In the genomic region with DNA sequence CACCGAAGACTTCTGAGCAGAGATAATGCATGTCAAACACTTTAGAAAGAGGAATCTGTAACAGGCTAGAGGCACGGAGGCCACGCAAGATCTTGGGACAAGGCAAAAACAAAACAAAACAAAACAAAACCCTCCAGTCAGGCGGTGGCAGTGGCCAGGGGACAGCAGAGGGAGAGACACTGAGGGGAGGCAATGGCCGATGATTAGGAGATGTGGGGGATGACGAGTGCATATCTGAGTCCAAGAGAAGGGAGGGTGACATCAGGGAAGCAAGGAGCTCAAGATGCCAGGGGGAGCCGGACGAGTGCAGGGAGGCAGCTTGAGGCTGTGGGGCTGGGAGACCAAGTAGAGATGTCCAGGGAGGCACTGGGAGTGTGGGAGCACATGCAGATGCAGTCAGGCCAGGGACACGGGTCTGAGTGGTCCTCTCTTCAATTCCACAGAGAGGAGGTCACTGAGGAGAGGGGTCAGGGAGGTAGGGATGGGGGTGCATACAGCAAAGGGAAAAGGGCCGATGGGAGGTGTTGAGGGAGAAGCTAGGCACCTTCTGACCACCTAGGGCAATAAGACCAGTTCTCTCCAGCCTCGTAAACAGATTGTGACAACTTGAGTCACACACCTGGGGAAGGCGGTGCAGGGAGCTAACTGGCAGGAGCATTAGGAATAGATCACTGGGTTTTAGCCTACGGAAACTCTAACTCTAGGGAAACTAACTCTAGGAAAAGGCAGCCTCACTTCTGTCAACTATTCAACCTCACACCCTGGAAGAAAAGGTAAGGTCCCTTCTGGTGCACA, we compare ENCODE assay signal across 16 cellular contexts. TPM values are rescaled to one million over a fixed set of nuclear protein-coding genes. Genes with fewer than 3 reads are reported as not detected.
A peak's percentile ranks its signal among the peaks of the same experiment; 100 is the strongest.
DNase-seq lines count a peak whose midpoint lies in the region; ATAC-seq and TF ChIP-seq lines count a peak whose summit lies in the region.
"Had no signal": no experiment of that assay in that cellular context is flagged by ENCODE, and none has a peak within 500 bp of the region (broad histone marks: within the 10 kb centered on the region; RNA-seq: fewer than 3 reads in every experiment).

No MANE protein-coding gene starts in this region.

- H3K14ac ChIP-seq in trophoblast cell (ENCODE audit: low read length): peak overlapping the region; percentile 21

- no peak overlapping the region for H3K23ac ChIP-seq in trophoblast cell (ENCODE audit: low read length)

- no peak overlapping the region for H3K4me2 ChIP-seq in trophoblast cell (ENCODE audit: low read length)
- H3K4me2 ChIP-seq: BLaER1 treated with 17β-estradiol and CSF1 and Interleukin-3, amounts not matched to agents 10 nM and 100 nM had no signal

- 91 to 95% methylated on average over 9 to 13 of the region's 13 CpGs for WGBS in endodermal cell (ENCODE audit: insufficient coverage in 1 of 2, insufficient read length in 1 of 2), 2 experiments
- no CpG with 5 or more reads among the region's 13 CpGs for WGBS in trophoblast cell (ENCODE audit: extremely low coverage, insufficient coverage, insufficient read length)

- H3K4ac ChIP-seq in trophoblast cell (ENCODE audit: low read depth, low read length): peak overlapping the region; percentile 55

- H3K27me3 ChIP-seq in endodermal cell (ENCODE audit: control insufficient read depth, insufficient read depth, low read length, poor library complexity, severe bottlenecking): no peaks in the 10 kb centered on the region
- H3K27me3 ChIP-seq in trophoblast cell (ENCODE audit: insufficient read depth, low read length): no peaks in the 10 kb centered on the region
- H3K27me3 ChIP-seq: BLaER1 treated with 17β-estradiol and CSF1 and Interleukin-3, amounts not matched to agents 10 nM and 100 nM had no signal

- peak overlapping the region; percentile 14 for H2BK12ac ChIP-seq in trophoblast cell (ENCODE audit: low read length)

- H4K91ac ChIP-seq in trophoblast cell (ENCODE audit: low read depth, low read length): peak overlapping the region; percentile 36

- H3K27ac Mint-ChIP-seq in endodermal cell: no peak overlapping the region
- H3K27ac Mint-ChIP-seq: CD4-positive, CD25-positive, alpha-beta regulatory T cell had no signal

- H3K9me3 ChIP-seq in endodermal cell (ENCODE audit: control insufficient read depth, low read length) (peaks cover 7% of the 10 kb centered on the region), mucosa of descending colon (no peaks in the 10 kb centered on the region), trophoblast cell (ENCODE audit: insufficient read depth, low read depth, low read length) (no peaks in the 10 kb centered on the region)

- H3K9ac ChIP-seq in endodermal cell (ENCODE audit: extremely low read depth, low read length, poor library complexity, severe bottlenecking): no peak overlapping the region
- no peak overlapping the region for H3K9ac ChIP-seq in trophoblast cell (ENCODE audit: low read length)
- H3K9ac ChIP-seq: BLaER1 treated with 17β-estradiol and CSF1 and Interleukin-3, amounts not matched to agents 10 nM and 100 nM; GM23248 had no signal

- peak overlapping the region; percentile 44 for H4K8ac ChIP-seq in trophoblast cell (ENCODE audit: low read depth, low read length)

- H4K12ac ChIP-seq in trophoblast cell (ENCODE audit: low read depth, low read length): no peak overlapping the region

- DNase-seq in cardiac septum (ENCODE audit: low spot score) (peak; percentile 44), Right ventricle myocardium superior (no peak), endodermal cell (peak; percentile 32), mucosa of descending colon (no peak), trophoblast cell (peak; percentile 60 to 80), T-helper 1 cell (no peak), NCI-H82 (lab: John Stamatoyannopoulos, UW) (no peak)
- DNase-seq: 8988T; AML-193; CD4-positive, CD25-positive, alpha-beta regulatory T cell; DMS53; GF-D8; GM23248 had no signal

- H3K27me3 Mint-ChIP-seq in endodermal cell (ENCODE audit: insufficient read depth): no peaks in the 10 kb centered on the region

- ATAC-seq in Right ventricle myocardium superior (ENCODE audit: poor library complexity): no peak
- peak; percentile 7 for ATAC-seq in mucosa of descending colon
- ATAC-seq in GM21786 (IDR thresholded peaks at IDR 0.05; ENCODE audit: unreplicated experiment): no peak
- ATAC-seq: HCT116 had no signal

- H2BK5ac ChIP-seq in trophoblast cell (ENCODE audit: low read depth, low read length, poor library complexity): peak overlapping the region; percentile 11

- TF ChIP-seq CTCF in endodermal cell (conservative IDR thresholded peaks at IDR 0.05) (no peak), mucosa of descending colon (IDR thresholded peaks at IDR 0.05) (no peak)

- H3K4me3 ChIP-seq in endodermal cell (ENCODE audit: low read length) (no peak overlapping the region), mucosa of descending colon (no peak overlapping the region), trophoblast cell (ENCODE audit: low read depth, low read length) (no peak overlapping the region)
- H3K4me3 ChIP-seq: BLaER1 treated with 17β-estradiol and CSF1 and Interleukin-3, amounts not matched to agents 10 nM and 100 nM; GM23248 had no signal

- H3K9me3 Mint-ChIP-seq in endodermal cell: peaks cover 12% of the 10 kb centered on the region

- no peak overlapping the region for H2AK5ac ChIP-seq in trophoblast cell (ENCODE audit: low read length)

- peaks cover 66% of the 10 kb centered on the region for H3K4me1 Mint-ChIP-seq in endodermal cell
- H3K4me1 Mint-ChIP-seq: CD4-positive, CD25-positive, alpha-beta regulatory T cell had no signal

- H3K4me1 ChIP-seq in endodermal cell (ENCODE audit: control insufficient read depth, insufficient read depth, low read length) (peaks cover 26% of the 10 kb centered on the region), mucosa of descending colon (ENCODE audit: low read depth) (no peaks in the 10 kb centered on the region), trophoblast cell (ENCODE audit: control insufficient read depth in 1 of 2, insufficient read depth in 2 of 2, low read length in 2 of 2) (peaks cover 39 to 65% of the 10 kb centered on the region in 2 experiments)

- no peak overlapping the region for H3K4me3 Mint-ChIP-seq in endodermal cell
- H3K4me3 Mint-ChIP-seq: CD4-positive, CD25-positive, alpha-beta regulatory T cell had no signal

- H3K27ac ChIP-seq in endodermal cell (ENCODE audit: low read depth, low read length): no peak overlapping the region
- peak overlapping the region; percentile 28 for H3K27ac ChIP-seq in trophoblast cell (ENCODE audit: low read depth, low read length)
- H3K27ac ChIP-seq: BLaER1 treated with 17β-estradiol and CSF1 and Interleukin-3, amounts not matched to agents 10 nM and 100 nM; GM23248 had no signal

- peaks cover 16% of the 10 kb centered on the region for H3K79me1 ChIP-seq in trophoblast cell (ENCODE audit: low read length)

- H2BK120ac ChIP-seq in trophoblast cell (ENCODE audit: insufficient read depth, low read length, poor library complexity): no peak overlapping the region

- peak overlapping the region; percentile 15 for H3K18ac ChIP-seq in trophoblast cell (ENCODE audit: low read length)

- peaks cover 5% of the 10 kb centered on the region for H3K36me3 ChIP-seq in endodermal cell (ENCODE audit: control insufficient read depth, insufficient read depth, low read length)
- no peaks in the 10 kb centered on the region for H3K36me3 ChIP-seq in mucosa of descending colon (ENCODE audit: low read depth)
- peaks cover 23 to 38% of the 10 kb centered on the region in 2 experiments for H3K36me3 ChIP-seq in trophoblast cell (ENCODE audit: control insufficient read depth in 1 of 2, insufficient read depth in 2 of 2, low read length in 2 of 2)
- H3K36me3 ChIP-seq: BLaER1 treated with 17β-estradiol and CSF1 and Interleukin-3, amounts not matched to agents 10 nM and 100 nM had no signal

- H3K79me2 ChIP-seq in trophoblast cell (ENCODE audit: control insufficient read depth, insufficient read depth, low read length, poor library complexity): peaks cover 5% of the 10 kb centered on the region

- H2AFZ ChIP-seq in trophoblast cell (ENCODE audit: insufficient read depth, low read length, poor library complexity): no peak overlapping the region
- H2AFZ ChIP-seq: GM23248 had no signal

- intact Hi-C loops in cardiac septum (cut with DNase I) (no loop called here), Right ventricle myocardium superior (cut with DNase I) (no loop called here), mucosa of descending colon (cut with DNase I, micrococcal nuclease) (no loop called here)

- peaks cover 51% of the 10 kb centered on the region for H3K36me3 Mint-ChIP-seq in endodermal cell (ENCODE audit: low read depth)
- H3K36me3 Mint-ChIP-seq: CD4-positive, CD25-positive, alpha-beta regulatory T cell had no signal

RNA-seq across cellular contexts. Expression of a gene that starts 29.6 kb away (rescaled TPM):
- total RNA-seq in cardiac septum (59.2 TPM), Right ventricle myocardium superior (8.3 TPM), endodermal cell (100 to 1,000 TPM; 126 to 134 TPM), mucosa of descending colon (10 to 100 TPM; 34.3 to 72.2 (median 67.7) TPM)
- 10.6 TPM for polyA plus RNA-seq in endodermal cell (2013, experiment 1 of 2)
- 12.8 TPM for polyA plus RNA-seq in endodermal cell (2013, experiment 2 of 2)
- 416 and 421 TPM in 2 replicates for polyA plus RNA-seq in trophoblast cell (2013)
- total RNA-seq: CD4-positive, CD25-positive, alpha-beta regulatory T cell had no signal
- polyA plus RNA-seq: CD4-positive, CD25-positive, alpha-beta regulatory T cell had no signal

Comparison
In these comparisons a context has a peak if more than half of its experiments do, and no peak if none do; other contexts are left out.
1. DNase-seq: peak in cardiac septum (single experiment), endodermal cell (single experiment) and trophoblast cell (2 of 2); none in Right ventricle myocardium superior (single experiment), mucosa of descending colon (0 of 3), T-helper 1 cell (0 of 5) and NCI-H82 (single experiment).